ENCODE assay signal across 9 cellular contexts in genomic region chr9:94874316-94874715, GRCh38.
DNase-seq lines count a peak whose midpoint lies in the region; ATAC-seq, FAIRE-seq and TF ChIP-seq lines count a peak whose summit lies in the region.
"Had no signal": no experiment of that assay in that cellular context is flagged by ENCODE, and none has a peak within 500 bp of the region (broad histone marks: within the 10 kb centered on the region; RNA-seq: fewer than 3 reads in every experiment).

No MANE protein-coding gene starts in this region.

- peaks cover 0 to 70% (median 11%) of the 10 kb centered on the region in 4 donors for H3K4me1 ChIP-seq in tibial artery

- intact Hi-C loops in tibial artery (cut with DNase I; ENCODE audit: low total_unique reads), result no loop called here

- peak overlapping the region; percentile 25 to 80 for H3K27ac ChIP-seq in tibial artery

- H3K36me3 ChIP-seq in tibial artery, result no peaks in the 10 kb centered on the region

- FAIRE-seq in HTR-8/SVneo (lab: Jason Lieb, UNC), result no peak

- no peaks in the 10 kb centered on the region for H3K27me3 ChIP-seq in tibial artery

- DNase-seq in HTR-8/SVneo (ENCODE audit: insufficient read length, low spot score) (peak; percentile 19), astrocyte of the hippocampus (ENCODE audit: low read depth, low spot score) (peak; percentile 80), iris pigment epithelial cell (ENCODE audit: low read depth) (peak; percentile 92), tibial artery (no peak)
- no peak for DNase-seq in activated CD8-positive, alpha-beta memory T cell treated with anti-CD3 and anti-CD28 coated beads, Interleukin-2, amount 50 U/mL, for 48 hours
- DNase-seq: GDM1, NCI-H1417 had no signal

- TF ChIP-seq CTCF in tibial artery (IDR thresholded peaks at IDR 0.05), result no peak

- ATAC-seq in HG03469 (IDR thresholded peaks at IDR 0.05; ENCODE audit: unreplicated experiment) (no peak), HG02870 (IDR thresholded peaks at IDR 0.05; ENCODE audit: unreplicated experiment) (no peak)

- H3K4me3 ChIP-seq in tibial artery, result no peak overlapping the region

- no peaks in the 10 kb centered on the region for H3K9me3 ChIP-seq in tibial artery

Comparison
In these comparisons a context has a peak if more than half of its experiments do, and no peak if none do; other contexts are left out.
1. DNase-seq: peak in HTR-8/SVneo (single experiment), astrocyte of the hippocampus (single experiment) and iris pigment epithelial cell (single experiment); none in tibial artery (0 of 2) and activated CD8-positive, alpha-beta memory T cell treated with anti-CD3 and anti-CD28 coated beads, Interleukin-2, amount 50 U/mL, for 48 hours (single experiment).